Comparison of ENCODE assay signal across 8 cellular contexts in genomic region chr3:47802734-47803477, GRCh38. TPM values are rescaled to one million over a fixed set of nuclear protein-coding genes. Genes with fewer than 3 reads are reported as not detected.
DNase-seq lines count a peak whose midpoint lies in the region; ATAC-seq, FAIRE-seq and TF ChIP-seq lines count a peak whose summit lies in the region.

Gene DHX30 (plus strand): TSS chr3:47803138. CDS start chr3:47810684, 7,546 bp downstream.

- TF ChIP-seq POLR2A in GM12891 (IDR thresholded peaks at IDR 0.05; ENCODE audit: low read depth, low read length) (no peak), NB4 (IDR thresholded peaks at IDR 0.05; ENCODE audit: extremely low read depth, insufficient read length) (peak; percentile 46)

- H3K4me3 Mint-ChIP-seq in T-helper 2 cell treated with Interferon-gamma antibody and Interleukin-4, amounts not matched to agents 5 μg/mL and 100 μg/mL, for 36 hours, result peak within 1 kb of the TSS; percentile 99

- FAIRE-seq in GM12891 (lab: Jason Lieb, UNC), result peak; percentile 83
- FAIRE-seq in urothelium cell line (lab: Jason Lieb, UNC), result peak; percentile 23

- no peaks in the 10 kb centered on the region for H3K9me3 Mint-ChIP-seq in T-helper 2 cell treated with Interferon-gamma antibody and Interleukin-4, amounts not matched to agents 5 μg/mL and 100 μg/mL, for 36 hours

- DNase-seq in GM12891 (ENCODE audit: insufficient read length, low spot score), result peak; percentile 92
- peak; percentile 91 for DNase-seq in NB4 (ENCODE audit: low read depth)
- peak; percentile 88 for DNase-seq in T-helper 2 cell treated with Interferon-gamma antibody and Interleukin-4, amounts not matched to agents 5 μg/mL and 100 μg/mL, for 36 hours (ENCODE audit: low spot score)
- peak; percentile 34 to 94 (median 86) for DNase-seq in anterior cingulate cortex (lab: John Stamatoyannopoulos, UW)
- peak; percentile 90 for DNase-seq in right atrium auricular region (ENCODE audit: low spot score)
- peak; percentile 58 for DNase-seq in pulmonary artery endothelial cell (ENCODE audit: low read depth, low spot score)
- peak; percentile 91 for DNase-seq in urothelium cell line (ENCODE audit: low spot score)

- TF ChIP-seq CTCF in NB4 (IDR thresholded peaks at IDR 0.05; ENCODE audit: low read depth, low read length), result no peak
- TF ChIP-seq CTCF in right atrium auricular region (IDR thresholded peaks at IDR 0.05), result no peak

- peak within 1 kb of the TSS; percentile 92 for H3K4me3 ChIP-seq in NB4 (ENCODE audit: low read depth, low read length)
- peak within 1 kb of the TSS; percentile 89 to 92 for H3K4me3 ChIP-seq in right atrium auricular region

- peaks cover 4% of the 10 kb centered on the region for H3K36me3 Mint-ChIP-seq in T-helper 2 cell treated with Interferon-gamma antibody and Interleukin-4, amounts not matched to agents 5 μg/mL and 100 μg/mL, for 36 hours (ENCODE audit: low read depth)

- H3K27ac ChIP-seq in right atrium auricular region, result peak within 1 kb of the TSS; percentile 94 to 99

- H3K27me3 Mint-ChIP-seq in T-helper 2 cell treated with Interferon-gamma antibody and Interleukin-4, amounts not matched to agents 5 μg/mL and 100 μg/mL, for 36 hours (ENCODE audit: low read depth), result no peaks in the 10 kb centered on the region

- peaks cover 0 to 16% of the 10 kb centered on the region in 2 donors for H3K4me1 ChIP-seq in right atrium auricular region

- peaks cover 17% of the 10 kb centered on the region for H3K36me3 ChIP-seq in right atrium auricular region

- peak; percentile 90 for ATAC-seq in HG02571 (IDR thresholded peaks at IDR 0.05; ENCODE audit: unreplicated experiment)

- H3K9me3 ChIP-seq in right atrium auricular region, result no peaks in the 10 kb centered on the region

- peak within 1 kb of the TSS; percentile 95 for H3K27ac Mint-ChIP-seq in T-helper 2 cell treated with Interferon-gamma antibody and Interleukin-4, amounts not matched to agents 5 μg/mL and 100 μg/mL, for 36 hours

- no peaks in the 10 kb centered on the region for H3K27me3 ChIP-seq in right atrium auricular region

- peaks cover 22% of the 10 kb centered on the region for H3K4me1 Mint-ChIP-seq in T-helper 2 cell treated with Interferon-gamma antibody and Interleukin-4, amounts not matched to agents 5 μg/mL and 100 μg/mL, for 36 hours (ENCODE audit: low read depth)

TF ChIP-seq in GM12891, 5 proteins besides CTCF, POLR2A, EP300 and RAD21:
- TF ChIP-seq PAX5 (IDR thresholded peaks at IDR 0.05; ENCODE audit: insufficient read depth, low read length, severe bottlenecking) (no peak), POLR2AphosphoS5 (IDR thresholded peaks at IDR 0.05; ENCODE audit: low read depth, low read length) (no peak), SPI1 (IDR thresholded peaks at IDR 0.05; ENCODE audit: low read depth, low read length) (no peak), TAF1 (IDR thresholded peaks at IDR 0.05; ENCODE audit: low read depth, low read length) (0 out of 2 replicates have a peak, but pooled peaks have one; percentile 10)

RNA-seq across cellular contexts. Expression of gene DHX30, which starts in this region (rescaled TPM):
- polyA plus RNA-seq in GM12891 (2012; ENCODE audit: low read depth, missing spikeins), result 31.0 TPM
- 10 to 100 TPM; 47.9 to 57.6 TPM for total RNA-seq in right atrium auricular region
- 79.2 and 99.7 TPM in 2 replicates for total RNA-seq in pulmonary artery endothelial cell

Comparison
In these comparisons a context has a peak if more than half of its experiments do, and no peak if none do; other contexts are left out.
1. Peak in every context shown above with its lines: DNase-seq, ATAC-seq, H3K4me3 ChIP-seq and H3K27ac ChIP-seq.